Comparison of ENCODE assay signal across 25 cellular contexts in the genomic region with DNA sequence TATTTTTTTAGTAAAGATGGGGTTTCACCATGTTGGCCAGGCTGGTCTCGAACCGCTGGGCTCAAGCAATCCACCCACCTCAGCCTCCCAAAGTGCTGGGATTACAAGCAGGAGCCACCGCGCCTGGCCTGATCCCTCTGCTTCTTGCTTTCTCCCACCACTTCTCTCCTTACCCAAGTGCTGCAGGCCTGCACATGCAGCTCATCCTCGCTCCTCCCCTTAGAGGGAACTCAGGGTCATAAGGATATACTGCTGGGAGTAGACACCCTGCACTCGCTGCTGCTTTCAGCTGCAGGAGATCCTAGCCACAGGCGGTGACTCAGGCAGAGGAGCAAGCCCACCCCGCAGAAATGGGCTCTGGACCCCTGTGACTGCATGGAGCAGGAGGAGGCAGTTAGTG.
"Had no signal": no experiment of that assay in that cellular context is flagged by ENCODE, and none has a peak within 500 bp of the region (broad histone marks: within the 10 kb centered on the region; RNA-seq: fewer than 3 reads in every experiment).

No MANE protein-coding gene starts in this region.

- H3K27ac Mint-ChIP-seq: activated CD4-positive, alpha-beta T cell treated with anti-CD3 and anti-CD28 coated beads for 36 hours; activated CD4-positive, alpha-beta T cell treated with anti-CD3 and anti-CD28 coated beads, Interleukin-2, amount 10 ng/mL, durations not matched to agents 7 days and 5 days; activated T-helper 2 cell treated with anti-CD3 and anti-CD28 coated beads, Interferon-gamma antibody, Interleukin-2, Interleukin-4, amounts not matched to agents 10 μg/mL and 5 μg/mL and 100 μg/mL, durations not matched to agents 14 hours and 24 hours and 36 hours had no signal

- H3K9me3 Mint-ChIP-seq: activated CD4-positive, alpha-beta T cell treated with anti-CD3 and anti-CD28 coated beads, Interleukin-2, amount 10 ng/mL, durations not matched to agents 7 days and 5 days; activated naive CD4-positive, alpha-beta T cell treated with anti-CD3 and anti-CD28 coated beads, Interleukin-2, amount 50 U/mL, for 24 hours; activated T-helper 2 cell treated with anti-CD3 and anti-CD28 coated beads, Interferon-gamma antibody, Interleukin-2, Interleukin-4, amounts not matched to agents 10 μg/mL and 5 μg/mL and 100 μg/mL, durations not matched to agents 14 hours and 24 hours and 36 hours; brain; T-helper 2 cell treated with Interferon-gamma antibody and Interleukin-4, amounts not matched to agents 5 μg/mL and 100 μg/mL, for 36 hours; WTC11 had no signal

- DNase-seq: activated CD4-positive, alpha-beta T cell treated with anti-CD3 and anti-CD28 coated beads for 36 hours; activated CD4-positive, alpha-beta T cell treated with anti-CD3 and anti-CD28 coated beads, Interleukin-2, amount 10 ng/mL, durations not matched to agents 7 days and 5 days; activated CD4-positive, alpha-beta T cell treated with anti-CD3 and anti-CD28 coated beads, Interleukin-2, amount 50 U/mL, for 48 hours; activated CD8-positive, alpha-beta memory T cell treated with anti-CD3 and anti-CD28 coated beads, Interleukin-2, amount 50 U/mL, for 4 hours; activated gamma-delta T cell; activated naive CD4-positive, alpha-beta T cell treated with Interleukin-2 at 50 U/mL for 16 hours; anterior cingulate cortex; caudate nucleus; MM.1S; MV-4-11; NCI-H1092; NCI-H1436 treated with DMSO at 0.1 percent for 48 hours; NCI-H1694 treated with DMSO at 0.1 percent for 48 hours; NCI-H2029; NCI-H345; NCI-H524 treated with DMSO at 0.1 percent for 48 hours had no signal

- ATAC-seq: activated CD4-positive, alpha-beta T cell treated with anti-CD3 and anti-CD28 coated beads for 36 hours; activated CD4-positive, CD25-positive, alpha-beta regulatory T cell treated with anti-CD3 and anti-CD28 coated beads, Interleukin-2, amount 50 U/mL, for 24 hours; Panc1; Right ventricle myocardium inferior; WTC11 had no signal

- H3K27me3 Mint-ChIP-seq: activated CD4-positive, alpha-beta T cell treated with anti-CD3 and anti-CD28 coated beads for 36 hours; activated CD4-positive, alpha-beta T cell treated with anti-CD3 and anti-CD28 coated beads, Interleukin-2, amount 10 ng/mL, durations not matched to agents 7 days and 5 days; activated naive CD4-positive, alpha-beta T cell treated with anti-CD3 and anti-CD28 coated beads, Interleukin-2, amount 50 U/mL, for 24 hours had no signal

- H3K36me3 Mint-ChIP-seq: activated naive CD4-positive, alpha-beta T cell treated with anti-CD3 and anti-CD28 coated beads, Interleukin-2, amount 50 U/mL, for 24 hours; WTC11 had no signal

- H3K27ac ChIP-seq: KMS-11 had no signal

- H3K4me3 Mint-ChIP-seq: activated CD4-positive, alpha-beta T cell treated with anti-CD3 and anti-CD28 coated beads for 36 hours; activated CD4-positive, alpha-beta T cell treated with anti-CD3 and anti-CD28 coated beads, Interleukin-2, amount 10 ng/mL, durations not matched to agents 7 days and 5 days; activated naive CD4-positive, alpha-beta T cell treated with anti-CD3 and anti-CD28 coated beads, Interleukin-2, amount 50 U/mL, for 24 hours; brain; T-helper 2 cell treated with Interferon-gamma antibody and Interleukin-4, amounts not matched to agents 5 μg/mL and 100 μg/mL, for 36 hours; WTC11 had no signal
